Comparison of ENCODE assay signal across 23 cellular contexts in the genomic region with DNA sequence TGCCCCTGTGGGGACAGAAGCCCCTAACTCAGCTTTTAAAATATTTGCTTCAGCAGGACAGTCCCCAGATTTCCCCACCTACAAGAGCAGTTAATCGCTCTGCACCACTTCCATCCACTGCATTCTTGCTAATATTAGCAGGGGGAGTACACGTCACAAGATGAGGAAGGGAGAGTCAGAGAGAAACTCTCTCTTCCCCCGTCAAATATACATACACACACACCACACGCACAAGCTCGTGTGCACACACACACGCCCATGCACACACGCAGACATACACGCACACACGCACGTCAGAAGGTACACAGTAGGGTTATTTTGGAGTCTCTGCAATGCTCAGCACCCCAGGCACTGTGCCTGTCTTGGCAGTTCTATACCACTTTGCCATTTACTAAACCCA. TPM values are rescaled to one million over a fixed set of nuclear protein-coding genes. Genes with fewer than 3 reads are reported as not detected.
A peak's percentile ranks its signal among the peaks of the same experiment; 100 is the strongest.
DNase-seq lines count a peak whose midpoint lies in the region; ATAC-seq and TF ChIP-seq lines count a peak whose summit lies in the region.
"Had no signal": no experiment of that assay in that cellular context is flagged by ENCODE, and none has a peak within 500 bp of the region (broad histone marks: within the 10 kb centered on the region; RNA-seq: fewer than 3 reads in every experiment).

No MANE protein-coding gene starts in this region.

- TF ChIP-seq CTCF in vagina (IDR thresholded peaks at IDR 0.05) = no peak

- no peaks in the 10 kb centered on the region for H3K9me3 Mint-ChIP-seq in stimulated activated memory B cell treated with anti-CD40 and anti-IgM and Interleukin-4, amounts not matched to agents 10 μg/mL and 1 μg/mL and 100 μg/mL, for 72 hours
- H3K9me3 Mint-ChIP-seq in activated naive CD4-positive, alpha-beta T cell treated with anti-CD3 and anti-CD28 coated beads, Interleukin-2, amount 10 ng/mL, durations not matched to agents 7 days and 5 days = no peaks in the 10 kb centered on the region
- H3K9me3 Mint-ChIP-seq: natural killer cell had no signal

- H3K4me3 ChIP-seq in vagina = no peak overlapping the region
- H3K4me3 ChIP-seq: ascending aorta, BLaER1, heart right ventricle, psoas muscle, tibial nerve had no signal

- DNase-seq in activated effector memory CD4-positive, alpha-beta T cell treated with Interleukin-2 at 50 U/mL for 16 hours = no peak
- no peak for DNase-seq in activated naive CD4-positive, alpha-beta T cell treated with anti-CD3 and anti-CD28 coated beads, Interleukin-2, amount 10 ng/mL, durations not matched to agents 7 days and 5 days
- DNase-seq in vagina (ENCODE audit: extremely low spot score in 2 of 2) = no peak
- DNase-seq: activated CD4-positive, alpha-beta T cell treated with anti-CD3 and anti-CD28 coated beads for 48 hours; cerebellar nuclear complex; heart right ventricle; KG1; natural killer cell; NCI-H1092; NCI-H69; psoas muscle; SK-N-SH; T1000 had no signal

- H3K36me3 Mint-ChIP-seq in stimulated activated memory B cell treated with anti-CD40 and anti-IgM and Interleukin-4, amounts not matched to agents 10 μg/mL and 1 μg/mL and 100 μg/mL, for 72 hours = no peaks in the 10 kb centered on the region
- no peaks in the 10 kb centered on the region for H3K36me3 Mint-ChIP-seq in activated naive CD4-positive, alpha-beta T cell treated with anti-CD3 and anti-CD28 coated beads, Interleukin-2, amount 10 ng/mL, durations not matched to agents 7 days and 5 days
- H3K36me3 Mint-ChIP-seq: natural killer cell had no signal

- peak overlapping the region; percentile 12 for H3K27ac Mint-ChIP-seq in stimulated activated memory B cell treated with anti-CD40 and anti-IgM and Interleukin-4, amounts not matched to agents 10 μg/mL and 1 μg/mL and 100 μg/mL, for 72 hours
- no peak overlapping the region for H3K27ac Mint-ChIP-seq in activated naive CD4-positive, alpha-beta T cell treated with anti-CD3 and anti-CD28 coated beads, Interleukin-2, amount 10 ng/mL, durations not matched to agents 7 days and 5 days
- H3K27ac Mint-ChIP-seq: natural killer cell had no signal

- H3K9me3 ChIP-seq in vagina = no peaks in the 10 kb centered on the region
- H3K9me3 ChIP-seq: ascending aorta, BLaER1, heart right ventricle, psoas muscle, SK-N-SH, tibial nerve had no signal

- TF ChIP-seq POLR2A in vagina (IDR thresholded peaks at IDR 0.05) = no peak

- no peak overlapping the region for H3K27ac ChIP-seq in vagina
- H3K27ac ChIP-seq: ascending aorta, BLaER1, heart right ventricle, psoas muscle, tibial nerve had no signal

- peaks cover 16% of the 10 kb centered on the region for H3K4me1 Mint-ChIP-seq in stimulated activated memory B cell treated with anti-CD40 and anti-IgM and Interleukin-4, amounts not matched to agents 10 μg/mL and 1 μg/mL and 100 μg/mL, for 72 hours
- no peaks in the 10 kb centered on the region for H3K4me1 Mint-ChIP-seq in activated naive CD4-positive, alpha-beta T cell treated with anti-CD3 and anti-CD28 coated beads, Interleukin-2, amount 10 ng/mL, durations not matched to agents 7 days and 5 days
- H3K4me1 Mint-ChIP-seq: natural killer cell had no signal

- no peaks in the 10 kb centered on the region for H3K27me3 ChIP-seq in vagina
- H3K27me3 ChIP-seq: ascending aorta, BLaER1, tibial nerve had no signal

- intact Hi-C loops in vagina (cut with DNase I) = no loop called here

- H3K4me3 Mint-ChIP-seq in stimulated activated memory B cell treated with anti-CD40 and anti-IgM and Interleukin-4, amounts not matched to agents 10 μg/mL and 1 μg/mL and 100 μg/mL, for 72 hours = no peak overlapping the region
- H3K4me3 Mint-ChIP-seq in activated naive CD4-positive, alpha-beta T cell treated with anti-CD3 and anti-CD28 coated beads, Interleukin-2, amount 10 ng/mL, durations not matched to agents 7 days and 5 days = no peak overlapping the region
- H3K4me3 Mint-ChIP-seq: natural killer cell had no signal

- ATAC-seq in GM18868 (IDR thresholded peaks at IDR 0.05; ENCODE audit: unreplicated experiment) (peak; percentile 85), GM21717 (IDR thresholded peaks at IDR 0.05; ENCODE audit: unreplicated experiment) (peak; percentile 61), HG03280 (IDR thresholded peaks at IDR 0.05; ENCODE audit: unreplicated experiment) (peak; percentile 42)
- peak; percentile 85 for ATAC-seq in stimulated activated memory B cell treated with anti-CD40 and anti-IgM and Interleukin-4, amounts not matched to agents 10 μg/mL and 1 μg/mL and 100 μg/mL, for 72 hours
- ATAC-seq: heart right ventricle, natural killer cell, Panc1, psoas muscle had no signal

- H3K36me3 ChIP-seq in vagina = no peaks in the 10 kb centered on the region
- H3K36me3 ChIP-seq: ascending aorta, BLaER1, heart right ventricle, tibial nerve had no signal

- H3K4me1 ChIP-seq in vagina = no peaks in the 10 kb centered on the region
- H3K4me1 ChIP-seq: ascending aorta, BLaER1, heart right ventricle, psoas muscle, tibial nerve had no signal

- CTCF ChIA-PET in activated naive CD4-positive, alpha-beta T cell treated with anti-CD3 and anti-CD28 coated beads, Interleukin-2, amount 10 ng/mL, durations not matched to agents 7 days and 5 days (lab: Charles Lee) = no interaction called here

- peaks cover 12% of the 10 kb centered on the region for H3K27me3 Mint-ChIP-seq in stimulated activated memory B cell treated with anti-CD40 and anti-IgM and Interleukin-4, amounts not matched to agents 10 μg/mL and 1 μg/mL and 100 μg/mL, for 72 hours
- peaks cover 14% of the 10 kb centered on the region for H3K27me3 Mint-ChIP-seq in activated naive CD4-positive, alpha-beta T cell treated with anti-CD3 and anti-CD28 coated beads, Interleukin-2, amount 10 ng/mL, durations not matched to agents 7 days and 5 days

RNA-seq across cellular contexts. Expression of gene CLCA1, which starts 2.1 kb away (rescaled TPM):
- total RNA-seq in vagina = not detected
- total RNA-seq: ascending aorta, G401, heart right ventricle, lung microvascular endothelial cell, natural killer cell, tibial nerve had no signal

RNA-seq across cellular contexts. Expression of gene CLCA2, which starts 46.9 kb away (rescaled TPM):
- 65.8 TPM for total RNA-seq in vagina
- total RNA-seq: ascending aorta, lung microvascular endothelial cell, natural killer cell, psoas muscle, tibial nerve had no signal
